ENCODE assay signal across 1 cellular context in genomic region chr2:46692316-46692715, GRCh38.
TF ChIP-seq lines count a peak whose summit lies in the region.

No MANE protein-coding gene starts in this region.

TF ChIP-seq in SK-N-SH, 30 proteins besides CTCF, POLR2A, EP300 and RAD21 (continued from another document):
- TF ChIP-seq PBX3 (IDR thresholded peaks at IDR 0.05) (no peak), RXRA (IDR thresholded peaks at IDR 0.05; ENCODE audit: borderline replicate concordance, low read depth) (no peak), NRF1 (IDR thresholded peaks at IDR 0.05; ENCODE audit: low read depth, low read length) (no peak), SIN3A (IDR thresholded peaks at IDR 0.05; ENCODE audit: borderline replicate concordance, low read depth, low read length) (no peak)
